8 cellular contexts compared by ENCODE assay signal in genomic region chr16:70453891-70454220, GRCh38. TPM values are rescaled to one million over a fixed set of nuclear protein-coding genes. Genes with fewer than 3 reads are reported as not detected.
DNase-seq lines count a peak whose midpoint lies in the region; ATAC-seq and TF ChIP-seq lines count a peak whose summit lies in the region.

No MANE protein-coding gene starts in this region.

- H2BK15ac ChIP-seq in IMR-90 (ENCODE audit: low read depth, low read length): peak overlapping the region; percentile 80; the same call in 2 of the 3 replicates

- H3K56ac ChIP-seq in IMR-90 (ENCODE audit: extremely low read depth, insufficient read depth, low read length): peak overlapping the region; percentile 73; the same call in 1 of the 2 replicates

- ATAC-seq in IMR-90 (ENCODE audit: low read depth) (peak; percentile 42), body of pancreas (no peak), HG03442 (IDR thresholded peaks at IDR 0.05; ENCODE audit: unreplicated experiment) (no peak), HG02571 (IDR thresholded peaks at IDR 0.05; ENCODE audit: unreplicated experiment) (no peak)

- peak overlapping the region; percentile 99 for H4K5ac ChIP-seq in IMR-90 (ENCODE audit: low read depth, low read length)

- peak overlapping the region; percentile 97 for H3K4me2 ChIP-seq in IMR-90 (ENCODE audit: low read depth, low read length)

- H2BK5ac ChIP-seq in IMR-90 (ENCODE audit: low read depth, low read length, poor library complexity, severe bottlenecking): peak overlapping the region; percentile 100

- no peak overlapping the region for H2BK20ac ChIP-seq in IMR-90 (ENCODE audit: low read depth, low read length)

- DNase-seq in DMS114 treated with DMSO at 0.1 percent for 48 hours (lab: John Stamatoyannopoulos, UW; ENCODE audit: unreplicated experiment): peak; percentile 85
- DNase-seq in IMR-90: no peak
- no peak for DNase-seq in body of pancreas
- DNase-seq in tibial artery: no peak
- DNase-seq in activated gamma-delta T cell (lab: John Stamatoyannopoulos, UW): no peak

- POLR2A ChIA-PET in IMR-90 (lab: Charles Lee; ENCODE audit: unreplicated experiment): interaction anchor here (0.6 to 0.7 kb wide), 5 partner anchors 12 to 80 kb away, joined by 4 to 22 read pairs (median 8); no protein-coding TSS in a partner anchor

- H2AK9ac ChIP-seq in IMR-90 (replicated peaks; ENCODE audit: low read depth, low read length, poor library complexity): no peak overlapping the region

- peak overlapping the region; percentile 90 for H3K14ac ChIP-seq in IMR-90 (replicated peaks; ENCODE audit: low read depth, low read length)

- H3K23ac ChIP-seq in IMR-90 (ENCODE audit: low read depth, low read length): peak overlapping the region; percentile 32; the same call in 1 of the 2 replicates

- no peaks in the 10 kb centered on the region for H4K20me1 ChIP-seq in IMR-90 (ENCODE audit: insufficient read depth, low read length)

- peaks cover 3 to 12% of the 10 kb centered on the region in 2 experiments; a peak in 3 of 4 replicates for H3K79me1 ChIP-seq in IMR-90 (ENCODE audit: low read depth in 1 of 2, low read length in 2 of 2)

- peak overlapping the region; percentile 69; the same call in 1 of the 2 replicates for H3K18ac ChIP-seq in IMR-90 (ENCODE audit: low read depth, low read length)

- H4K8ac ChIP-seq in IMR-90 (ENCODE audit: low read depth in 2 of 2, low read length in 2 of 2): peak overlapping the region; percentile 92 to 98

- no peak for TF ChIP-seq RAD21 in IMR-90 (IDR thresholded peaks at IDR 0.05; ENCODE audit: low read length)
- TF ChIP-seq RAD21 in liver (IDR thresholded peaks at IDR 0.05): peak in 1 of 2 donors; percentile 36

- in situ Hi-C loops in IMR-90 (cut with MboI; ENCODE audit: low sequenced_read_pairs): no loop called here

- H3K27ac ChIP-seq in IMR-90 (ENCODE audit: insufficient read depth, low read length) (peak overlapping the region; percentile 100), body of pancreas (peak overlapping the region in 3 of 4 donors; percentile 90 to 97 (median 91)), liver (ENCODE audit: low read depth in 1 of 2, low read length in 2 of 2) (peak overlapping the region; percentile 97 to 100), tibial artery (peak overlapping the region; percentile 83 to 96)

- no peaks in the 10 kb centered on the region for H3K27me3 ChIP-seq in IMR-90 (ENCODE audit: control insufficient read depth, insufficient read depth, low read length)
- H3K27me3 ChIP-seq in body of pancreas: no peaks in the 10 kb centered on the region
- no peaks in the 10 kb centered on the region for H3K27me3 ChIP-seq in liver (ENCODE audit: control insufficient read depth in 4 of 4, insufficient read depth in 4 of 4, low read length in 3 of 4)
- peaks cover 0 to 10% of the 10 kb centered on the region in 2 donors for H3K27me3 ChIP-seq in tibial artery

- H2AK5ac ChIP-seq in IMR-90 (ENCODE audit: low read depth, low read length): no peak overlapping the region

- intact Hi-C loops in IMR-90 (cut with micrococcal nuclease) (loop anchor here (1.0 kb wide), 1 partner anchor 73 kb away; no protein-coding TSS in a partner anchor), body of pancreas (cut with DNase I) (no loop called here), tibial artery (cut with DNase I; ENCODE audit: low total_unique reads) (no loop called here)

- H3K9ac ChIP-seq in IMR-90 (ENCODE audit: low read depth, low read length) (peak overlapping the region; percentile 95), liver (ENCODE audit: low read depth in 1 of 2, low read length in 2 of 2) (peak overlapping the region; percentile 52 to 97)

- BruUV-seq in IMR-90 (replicated peaks; lab: Mats Ljungman, UMichigan): no TSS peak

- dilution Hi-C loops in IMR-90 (cut with HindIII; ENCODE audit: low sequenced_read_pairs, unreplicated experiment): no loop called here

- TF ChIP-seq CTCF in IMR-90 (conservative IDR thresholded peaks at IDR 0.05; ENCODE audit: low read depth, low read length) (no peak), body of pancreas (IDR thresholded peaks at IDR 0.05) (no peak), liver (IDR thresholded peaks at IDR 0.05; ENCODE audit: low read depth, low read length, missing input control) (no peak), tibial artery (IDR thresholded peaks at IDR 0.05) (no peak)

- H3K36me3 ChIP-seq in IMR-90 (ENCODE audit: control insufficient read depth, insufficient read depth, low read length) (no peaks in the 10 kb centered on the region), body of pancreas (replicated peaks in 1 of 2; ENCODE audit: insufficient read depth in 1 of 2, low read depth in 2 of 2) (no peaks in the 10 kb centered on the region), liver (ENCODE audit: control insufficient read depth in 4 of 4, insufficient read depth in 3 of 4, low read depth in 1 of 4, low read length in 3 of 4) (no peaks in the 10 kb centered on the region), tibial artery (no peaks in the 10 kb centered on the region)

- TF ChIP-seq POLR2A in IMR-90 (IDR thresholded peaks at IDR 0.05; ENCODE audit: low read depth, low read length) (no peak), body of pancreas (IDR thresholded peaks at IDR 0.05) (no peak)

- H2BK120ac ChIP-seq in IMR-90 (ENCODE audit: low read depth, low read length): peak overlapping the region; percentile 48; the same call in 1 of the 2 replicates

- H4K91ac ChIP-seq in IMR-90 (ENCODE audit: insufficient read depth, low read depth, low read length): peak overlapping the region; percentile 54

- H2AFZ ChIP-seq in IMR-90 (replicated peaks; ENCODE audit: low read length, poor library complexity): peak overlapping the region; percentile 99

- CTCF ChIA-PET in IMR-90 (lab: Yijun Ruan, JAX): interaction anchor here (0.8 to 1.1 kb wide), 3 partner anchors 16 to 22 kb away, joined by 3 to 4 read pairs (median 3); no protein-coding TSS in a partner anchor

- H3K4me1 ChIP-seq in IMR-90 (ENCODE audit: control insufficient read depth, insufficient read depth, low read length) (peaks cover 5% of the 10 kb centered on the region), body of pancreas (peaks cover 30% of the 10 kb centered on the region), liver (ENCODE audit: control insufficient read depth in 4 of 4, insufficient read depth in 4 of 4, low read length in 3 of 4) (peaks cover 2 to 17% (median 5%) of the 10 kb centered on the region in 4 donors), tibial artery (peaks cover 0 to 20% (median 14%) of the 10 kb centered on the region in 4 donors)

- peak overlapping the region; percentile 79 for H3K4me3 ChIP-seq in IMR-90 (ENCODE audit: insufficient read depth, low read depth, low read length)
- peak overlapping the region; percentile 92 to 94 for H3K4me3 ChIP-seq in body of pancreas
- peak overlapping the region; percentile 79 to 97 (median 92) for H3K4me3 ChIP-seq in liver (ENCODE audit: low read depth in 1 of 3, low read length in 3 of 3)
- H3K4me3 ChIP-seq in tibial artery: peak overlapping the region; percentile 91 to 92

- H3K9me1 ChIP-seq in IMR-90 (ENCODE audit: insufficient read depth, low read length): no peaks in the 10 kb centered on the region

- WGBS in IMR-90 (ENCODE audit: extremely low coverage in 2 of 2, insufficient read length in 1 of 2), 2 experiments: 0% methylated on average over 1 of the region's 7 CpGs; no CpG with 5 or more reads in 1 of the 2 experiments
- WGBS in body of pancreas, 2 donors: 0% methylated on average over 7 of the region's 7 CpGs
- under 1% methylated on average over 7 of the region's 7 CpGs for WGBS in liver

- peak overlapping the region; percentile 71 for H3K4ac ChIP-seq in IMR-90 (ENCODE audit: low read depth, low read length)

- H3K9me3 ChIP-seq in IMR-90 (ENCODE audit: control insufficient read depth, insufficient read depth, low read length): no peaks in the 10 kb centered on the region
- H3K9me3 ChIP-seq in body of pancreas: no peaks in the 10 kb centered on the region
- no peaks in the 10 kb centered on the region for H3K9me3 ChIP-seq in liver (ENCODE audit: control insufficient read depth in 4 of 4, low read length in 3 of 4)
- H3K9me3 ChIP-seq in tibial artery: no peaks in the 10 kb centered on the region

TF ChIP-seq in IMR-90, 13 proteins besides CTCF, POLR2A, EP300 and RAD21 (continues in another document):
- TF ChIP-seq USF2 (IDR thresholded peaks at IDR 0.05; ENCODE audit: low read depth, low read length): peak; percentile 50; the same call in 1 of the 2 replicates

TF ChIP-seq in liver, 16 proteins besides CTCF, POLR2A, EP300 and RAD21 (continues in another document):
- TF ChIP-seq MAX (IDR thresholded peaks at IDR 0.05) (no peak), ZBTB33 (IDR thresholded peaks at IDR 0.05) (no peak), YY1 (IDR thresholded peaks at IDR 0.05) (peak; percentile 63), GABPA (IDR thresholded peaks at IDR 0.05 in 1 of 2, conservative IDR thresholded peaks at IDR 0.05 in 1 of 2) (peak in 1 of 2 donors; percentile 48)

RNA-seq across cellular contexts. Expression of gene FCSK, which starts 0.5 kb away (rescaled TPM):
- total RNA-seq in IMR-90 (2012; rRNA removed) (5.3 and 6.1 TPM in 2 replicates), body of pancreas (10 to 100 TPM; 15.0 to 28.3 TPM), liver (10 to 100 TPM in 1 of 2 donors, 1 to 10 TPM in 1; 7.3 to 20.2 TPM)
- polyA plus RNA-seq in IMR-90 (2012; rRNA removed) (7.2 and 8.3 TPM in 2 replicates), liver (1 to 10 TPM; 4.3 to 9.7 TPM)
- polyA plus RNA-seq in IMR-90 (2012; cell fraction: cytosol; rRNA removed): 2.9 and 5.1 TPM in 2 replicates
- 37.1 and 78.4 TPM in 2 replicates for polyA plus RNA-seq in IMR-90 (2012; cell fraction: nucleus; rRNA removed; ENCODE audit: low replicate concordance)

RNA-seq across cellular contexts. Expression of gene ST3GAL2, which starts 15.0 kb away (rescaled TPM):
- total RNA-seq in IMR-90 (2012; rRNA removed) (16.4 and 17.4 TPM in 2 replicates), body of pancreas (10 to 100 TPM in 1 of 2 donors, 1 to 10 TPM in 1; 9.1 to 11.2 TPM), liver (10 to 100 TPM; 16.1 to 53.1 TPM)
- polyA plus RNA-seq in IMR-90 (2012; rRNA removed) (17.7 and 18.3 TPM in 2 replicates), liver (1 to 10 TPM; 3.9 to 9.8 TPM)
- polyA plus RNA-seq in IMR-90 (2012; cell fraction: cytosol; rRNA removed): 13.0 and 21.7 TPM in 2 replicates
- polyA plus RNA-seq in IMR-90 (2012; cell fraction: nucleus; rRNA removed; ENCODE audit: low replicate concordance): 13.5 and 18.2 TPM in 2 replicates
